Comparison of ENCODE assay signal across 9 cellular contexts in genomic region chr5:89930591-89931383, GRCh38.
DNase-seq lines count a peak whose midpoint lies in the region; ATAC-seq and TF ChIP-seq lines count a peak whose summit lies in the region.
"Had no signal": no experiment of that assay in that cellular context is flagged by ENCODE, and none has a peak within 500 bp of the region (broad histone marks: within the 10 kb centered on the region; RNA-seq: fewer than 3 reads in every experiment).

No MANE protein-coding gene starts in this region.

- no peak for TF ChIP-seq CTCF in A673 (conservative IDR thresholded peaks at IDR 0.05; ENCODE audit: low read depth, low read length)
- TF ChIP-seq CTCF in cardiac fibroblast (IDR thresholded peaks at IDR 0.05; ENCODE audit: low read depth, low read length), result no peak

- POLR2A ChIA-PET in A673 (lab: Charles Lee; ENCODE audit: low non-redundant PET), result no interaction called here

- no peaks in the 10 kb centered on the region for H3K9me3 ChIP-seq in A673 (ENCODE audit: low read depth, low read length, poor library complexity, severe bottlenecking)

- no peak overlapping the region for H3K4me3 ChIP-seq in A673 (ENCODE audit: low read depth, low read length, poor library complexity, severe bottlenecking)
- no peak overlapping the region for H3K4me3 ChIP-seq in cardiac fibroblast (replicated peaks in 1 of 2; ENCODE audit: low read depth in 2 of 2, low read length in 2 of 2)

- BruUV-seq in A673 (replicated peaks; lab: Mats Ljungman, UMichigan), result no TSS peak

- DNase-seq in A673 (ENCODE audit: low spot score), result peak; percentile 72
- DNase-seq in cardiac fibroblast (ENCODE audit: low read depth in 2 of 2), result peak; percentile 75 to 83
- DNase-seq in superior temporal gyrus (ENCODE audit: extremely low spot score), result peak; percentile 43
- no peak for DNase-seq in cerebellar nuclear complex (lab: John Stamatoyannopoulos, UW)
- DNase-seq in amygdala (lab: John Stamatoyannopoulos, UW), result no peak
- DNase-seq in RPMI8226, result no peak
- DNase-seq: activated naive CD8-positive, alpha-beta T cell treated with anti-CD3 and anti-CD28 coated beads, Interleukin-2, amount 10 ng/mL, durations not matched to agents 7 days and 5 days had no signal

- H3K4me1 ChIP-seq in A673 (ENCODE audit: insufficient read depth, low read length, poor library complexity, severe bottlenecking), result peaks cover 22% of the 10 kb centered on the region

- CTCF ChIA-PET in A673 (lab: Charles Lee), result interaction anchor here (0.9 kb wide), 1 partner anchor 230 kb away, joined by 3 read pairs; no protein-coding TSS in a partner anchor

- H3K36me3 ChIP-seq in A673 (ENCODE audit: insufficient read depth, low read length, poor library complexity, severe bottlenecking), result no peaks in the 10 kb centered on the region

- peak overlapping the region; percentile 46 for H3K27ac ChIP-seq in A673 (ENCODE audit: low read depth, low read length, poor library complexity, severe bottlenecking)

- no peaks in the 10 kb centered on the region for H3K27me3 ChIP-seq in A673 (replicated peaks; ENCODE audit: insufficient read depth, low read depth, low read length, poor library complexity)

- ATAC-seq in GM19463 (IDR thresholded peaks at IDR 0.05; ENCODE audit: unreplicated experiment) (peak; percentile 55), HG03521 (IDR thresholded peaks at IDR 0.05; ENCODE audit: unreplicated experiment) (peak; percentile 69)

- intact Hi-C loops in A673 (cut with micrococcal nuclease; ENCODE audit: unreplicated experiment), result loop anchor here (2.0 kb wide), 1 partner anchor 164 kb away; no protein-coding TSS in a partner anchor

Comparison
In these comparisons a context has a peak if more than half of its experiments do, and no peak if none do; other contexts are left out.
1. DNase-seq: peak in A673 (single experiment), cardiac fibroblast (2 of 2) and superior temporal gyrus (single experiment); none in cerebellar nuclear complex (0 of 2), amygdala (0 of 56) and RPMI8226 (single experiment).